Comparison of ENCODE assay signal across 8 cellular contexts in genomic region chr17:33778505-33779398, GRCh38.
DNase-seq lines count a peak whose midpoint lies in the region; ATAC-seq and TF ChIP-seq lines count a peak whose summit lies in the region.

No MANE protein-coding gene starts in this region.

- no peak overlapping the region for H3K4me3 ChIP-seq in Karpas-422 (ENCODE audit: low read length)

- no peak overlapping the region for H3K9ac ChIP-seq in Karpas-422 (ENCODE audit: low read length)

- no peaks in the 10 kb centered on the region for H4K20me1 ChIP-seq in Karpas-422 (ENCODE audit: insufficient read depth, low read depth, low read length)

- no peaks in the 10 kb centered on the region for H3K79me2 ChIP-seq in Karpas-422 (ENCODE audit: low read length)

- no peak overlapping the region for H3K4me2 ChIP-seq in Karpas-422 (ENCODE audit: low read depth, low read length, poor library complexity, severe bottlenecking)

- DNase-seq in NK-92 treated with Interleukin-12 subunit alpha and Interleukin-12 subunit beta, amount 100 ng/mL, for 24 hours (lab: John Stamatoyannopoulos, UW) = peak; percentile 7
- DNase-seq in NK-92 (lab: John Stamatoyannopoulos, UW; ENCODE audit: unreplicated experiment) (no peak), Karpas-422 (peak; percentile 84), dermis microvascular lymphatic vessel endothelial cell (ENCODE audit: low read depth in 2 of 2) (peak; percentile 27 to 62), lung microvascular endothelial cell (ENCODE audit: low read depth in 2 of 2) (peak; percentile 61 to 73)
- DNase-seq in stimulated activated naive CD8-positive, alpha-beta T cell treated with anti-CD3 and anti-CD28 coated beads, Interleukin-15, Interleukin-2, amounts not matched to agents 100 U/mL and 50 U/mL, for 24 hours = peak; percentile 39

- no peaks in the 10 kb centered on the region for H3K9me2 ChIP-seq in Karpas-422 (replicated peaks; ENCODE audit: insufficient read depth, low read length)

- H3K9me3 ChIP-seq in Karpas-422 (ENCODE audit: low read length) = no peaks in the 10 kb centered on the region

- no peak overlapping the region for H2AFZ ChIP-seq in Karpas-422 (ENCODE audit: low read length)

- H3K27ac ChIP-seq in Karpas-422 (ENCODE audit: low read length) = no peak overlapping the region

- H3K4me1 ChIP-seq in Karpas-422 (ENCODE audit: low read length) = no peaks in the 10 kb centered on the region

- peak; percentile 66 for ATAC-seq in SK-N-SH treated with all-trans-retinoic acid at 6 μM for 48 hours
- ATAC-seq in stimulated activated naive CD8-positive, alpha-beta T cell treated with anti-CD3 and anti-CD28 coated beads, Interleukin-15, Interleukin-2, amounts not matched to agents 100 U/mL and 50 U/mL, for 24 hours = no peak
- ATAC-seq in GM21619 (IDR thresholded peaks at IDR 0.05; ENCODE audit: unreplicated experiment) = no peak

- H3K36me3 ChIP-seq in Karpas-422 (ENCODE audit: insufficient read depth, low read length) = no peaks in the 10 kb centered on the region

- H3K27me3 ChIP-seq in Karpas-422 (ENCODE audit: low read length) = no peaks in the 10 kb centered on the region

TF ChIP-seq in SK-N-SH treated with all-trans-retinoic acid at 6 μM for 48 hours, 23 proteins besides CTCF, POLR2A, EP300 and RAD21:
- TF ChIP-seq GLIS3 (CRISPR knock-in tag; IDR thresholded peaks at IDR 0.05) (no peak), RARB (CRISPR knock-in tag; IDR thresholded peaks at IDR 0.05) (no peak), ZFP30 (CRISPR knock-in tag; IDR thresholded peaks at IDR 0.05) (no peak), ESRRG (CRISPR knock-in tag; IDR thresholded peaks at IDR 0.05) (no peak), TCF4 (CRISPR knock-in tag; IDR thresholded peaks at IDR 0.05; ENCODE audit: borderline replicate concordance) (no peak), ZFP3 (CRISPR knock-in tag; IDR thresholded peaks at IDR 0.05) (no peak), ZNF8 (CRISPR knock-in tag; IDR thresholded peaks at IDR 0.05) (no peak), CSDC2 (CRISPR knock-in tag; IDR thresholded peaks at IDR 0.05) (no peak), PPARA (CRISPR knock-in tag; IDR thresholded peaks at IDR 0.05; ENCODE audit: borderline replicate concordance) (no peak), CREB5 (CRISPR knock-in tag; IDR thresholded peaks at IDR 0.05; ENCODE audit: low read depth) (no peak), CSRNP3 (CRISPR knock-in tag; IDR thresholded peaks at IDR 0.05) (no peak), BACH2 (CRISPR knock-in tag; IDR thresholded peaks at IDR 0.05; ENCODE audit: borderline replicate concordance) (no peak), TOX (CRISPR knock-in tag; IDR thresholded peaks at IDR 0.05; ENCODE audit: borderline replicate concordance) (no peak), ISL1 (CRISPR knock-in tag; IDR thresholded peaks at IDR 0.05) (no peak), ZC3H10 (CRISPR knock-in tag; IDR thresholded peaks at IDR 0.05) (no peak), ARNTL (CRISPR knock-in tag; IDR thresholded peaks at IDR 0.05; ENCODE audit: borderline replicate concordance, low read depth) (no peak)
- TF ChIP-seq, protein P1, sequence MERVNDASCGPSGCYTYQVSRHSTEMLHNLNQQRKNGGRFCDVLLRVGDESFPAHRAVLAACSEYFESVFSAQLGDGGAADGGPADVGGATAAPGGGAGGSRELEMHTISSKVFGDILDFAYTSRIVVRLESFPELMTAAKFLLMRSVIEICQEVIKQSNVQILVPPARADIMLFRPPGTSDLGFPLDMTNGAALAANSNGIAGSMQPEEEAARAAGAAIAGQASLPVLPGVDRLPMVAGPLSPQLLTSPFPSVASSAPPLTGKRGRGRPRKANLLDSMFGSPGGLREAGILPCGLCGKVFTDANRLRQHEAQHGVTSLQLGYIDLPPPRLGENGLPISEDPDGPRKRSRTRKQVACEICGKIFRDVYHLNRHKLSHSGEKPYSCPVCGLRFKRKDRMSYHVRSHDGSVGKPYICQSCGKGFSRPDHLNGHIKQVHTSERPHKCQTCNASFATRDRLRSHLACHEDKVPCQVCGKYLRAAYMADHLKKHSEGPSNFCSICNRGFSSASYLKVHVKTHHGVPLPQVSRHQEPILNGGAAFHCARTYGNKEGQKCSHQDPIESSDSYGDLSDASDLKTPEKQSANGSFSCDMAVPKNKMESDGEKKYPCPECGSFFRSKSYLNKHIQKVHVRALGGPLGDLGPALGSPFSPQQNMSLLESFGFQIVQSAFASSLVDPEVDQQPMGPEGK (CRISPR knock-in tag; IDR thresholded peaks at IDR 0.05; ENCODE audit: borderline replicate concordance) = no peak
